ENCODE assay signal across 9 cellular contexts in genomic region chr1:160795951-160796383, GRCh38. TPM values are rescaled to one million over a fixed set of nuclear protein-coding genes. Genes with fewer than 3 reads are reported as not detected.
DNase-seq lines count a peak whose midpoint lies in the region; ATAC-seq and TF ChIP-seq lines count a peak whose summit lies in the region.
"Had no signal": no experiment of that assay in that cellular context is flagged by ENCODE, and none has a peak within 500 bp of the region (broad histone marks: within the 10 kb centered on the region; RNA-seq: fewer than 3 reads in every experiment).

Gene LY9 (plus strand): TSS chr1:160796174. CDS start chr1:160796188, 14 bp downstream.

- ATAC-seq in Right ventricle myocardium inferior (peak; percentile 16), Right ventricle myocardium superior (ENCODE audit: poor library complexity) (no peak), HG03521 (IDR thresholded peaks at IDR 0.05; ENCODE audit: unreplicated experiment) (peak; percentile 72), omental fat pad (ENCODE audit: low FRiP score) (peak; percentile 20), psoas muscle (no peak)

- intact Hi-C loops in Right ventricle myocardium inferior (cut with DNase I) = no loop called here
- intact Hi-C loops in Right ventricle myocardium superior (cut with DNase I) = no loop called here
- intact Hi-C loops in psoas muscle (cut with DNase I) = no loop called here

- H3K27ac ChIP-seq in psoas muscle = no peak within 1 kb of the TSS

- WGBS in psoas muscle, 3 donors = 78 to 95% (median 85%) methylated on average over 4 of the region's 4 CpGs

- peaks cover 0 to 2% (median 2%) of the 10 kb centered on the region in 3 donors for H3K27me3 ChIP-seq in psoas muscle (ENCODE audit: insufficient read depth in 3 of 3, low read length in 2 of 3)

- H3K36me3 ChIP-seq in psoas muscle (ENCODE audit: insufficient read depth in 1 of 2, low read depth in 1 of 2) = no peaks in the 10 kb centered on the region

- no peaks in the 10 kb centered on the region for H3K4me1 ChIP-seq in psoas muscle

- H3K9me3 ChIP-seq in psoas muscle = no peaks in the 10 kb centered on the region

- no peak for DNase-seq in Right ventricle myocardium inferior (ENCODE audit: missing footprints)
- no peak for DNase-seq in Right ventricle myocardium superior
- DNase-seq in activated CD8-positive, alpha-beta memory T cell treated with anti-CD3 and anti-CD28 coated beads, Interleukin-2, amount 50 U/mL, for 24 hours (ENCODE audit: extremely low read depth) = peak; percentile 49
- no peak for DNase-seq in omental fat pad (ENCODE audit: low spot score)
- DNase-seq in COLO668 (lab: John Stamatoyannopoulos, UW; ENCODE audit: unreplicated experiment) = no peak
- DNase-seq in psoas muscle = no peak
- DNase-seq in ureter (ENCODE audit: low spot score) = no peak

- no peak within 1 kb of the TSS for H3K4me3 ChIP-seq in psoas muscle

- TF ChIP-seq CTCF in omental fat pad (IDR thresholded peaks at IDR 0.05) (no peak), psoas muscle (IDR thresholded peaks at IDR 0.05) (no peak)

RNA-seq across cellular contexts. Expression of gene LY9, which starts in this region (rescaled TPM):
- not detected for total RNA-seq in Right ventricle myocardium inferior
- not detected for total RNA-seq in Right ventricle myocardium superior
- total RNA-seq in omental fat pad = 1 to 10 TPM in 3 of 4 donors, under 1 TPM in 1; 0.95 to 3.2 (median 1.4) TPM
- under 1 TPM in 3 of 4 donors, not detected in 1; 0.27 to 0.49 (median 0.38) TPM for total RNA-seq in psoas muscle
- polyA plus RNA-seq in psoas muscle = under 1 TPM in 2 of 3 donors, not detected in 1; 0.06 to 0.10 TPM
- total RNA-seq in ureter = 3.2 TPM
- total RNA-seq: pulmonary artery endothelial cell had no signal

Comparison
In these comparisons a context has a peak if more than half of its experiments do, and no peak if none do; other contexts are left out.
1. Peak in ATAC-seq in Right ventricle myocardium inferior; RNA of the gene not detected or under 1 TPM.
2. ATAC-seq: peak in HG03521 (single experiment) and omental fat pad (single experiment); none in Right ventricle myocardium superior (single experiment) and psoas muscle (0 of 4).